18 cellular contexts compared by ENCODE assay signal in genomic region chr11:111967651-111968050, GRCh38. TPM values are rescaled to one million over a fixed set of nuclear protein-coding genes. Genes with fewer than 3 reads are reported as not detected.
DNase-seq lines count a peak whose midpoint lies in the region; ATAC-seq and TF ChIP-seq lines count a peak whose summit lies in the region.
"Had no signal": no experiment of that assay in that cellular context is flagged by ENCODE, and none has a peak within 500 bp of the region (broad histone marks: within the 10 kb centered on the region; RNA-seq: fewer than 3 reads in every experiment).

No MANE protein-coding gene starts in this region.

- H3K9me3 ChIP-seq in right atrium auricular region (no peaks in the 10 kb centered on the region), heart left ventricle (no peaks in the 10 kb centered on the region), left lung (no peaks in the 10 kb centered on the region), prostate gland (no peaks in the 10 kb centered on the region), gastrocnemius medialis (no peaks in the 10 kb centered on the region)

- WGBS in heart left ventricle, 4 donors, result 44 to 56% (median 50%) methylated on average over 6 of the region's 6 CpGs
- WGBS in prostate gland, result 84% methylated on average over 6 of the region's 6 CpGs

- TF ChIP-seq CTCF in right atrium auricular region (IDR thresholded peaks at IDR 0.05) (no peak), heart left ventricle (IDR thresholded peaks at IDR 0.05) (no peak), left lung (IDR thresholded peaks at IDR 0.05) (no peak), prostate gland (IDR thresholded peaks at IDR 0.05) (no peak), gastrocnemius medialis (IDR thresholded peaks at IDR 0.05 in 4 of 5, conservative IDR thresholded peaks at IDR 0.05 in 1 of 5) (no peak)

- no peak for TF ChIP-seq POLR2A in heart left ventricle (IDR thresholded peaks at IDR 0.05)
- no peak for TF ChIP-seq POLR2A in prostate gland (IDR thresholded peaks at IDR 0.05)
- no peak for TF ChIP-seq POLR2A in gastrocnemius medialis (IDR thresholded peaks at IDR 0.05)

- no peak overlapping the region for H3K27ac ChIP-seq in right atrium auricular region
- peak overlapping the region in 1 of 12 donors; percentile 6 for H3K27ac ChIP-seq in heart left ventricle
- no peak overlapping the region for H3K27ac ChIP-seq in left lung
- no peak overlapping the region for H3K27ac ChIP-seq in prostate gland
- H3K27ac ChIP-seq in gastrocnemius medialis, result no peak overlapping the region
- H3K27ac ChIP-seq: 22Rv1 had no signal

- no peaks in the 10 kb centered on the region for H3K4me1 ChIP-seq in right atrium auricular region
- peaks cover 0 to 20% (median 0%) of the 10 kb centered on the region in 12 donors for H3K4me1 ChIP-seq in heart left ventricle
- no peaks in the 10 kb centered on the region for H3K4me1 ChIP-seq in left lung
- no peaks in the 10 kb centered on the region for H3K4me1 ChIP-seq in prostate gland (replicated peaks)
- H3K4me1 ChIP-seq in gastrocnemius medialis, result peaks cover 0 to 3% of the 10 kb centered on the region in 2 donors

- no peaks in the 10 kb centered on the region for H3K36me3 ChIP-seq in right atrium auricular region
- H3K36me3 ChIP-seq in heart left ventricle, result peaks cover 0 to 26% (median 0%) of the 10 kb centered on the region in 9 donors
- H3K36me3 ChIP-seq in left lung, result no peaks in the 10 kb centered on the region
- no peaks in the 10 kb centered on the region for H3K36me3 ChIP-seq in prostate gland
- H3K36me3 ChIP-seq in gastrocnemius medialis, result no peaks in the 10 kb centered on the region

- H3K4me3 ChIP-seq in right atrium auricular region (no peak overlapping the region), heart left ventricle (no peak overlapping the region), left lung (no peak overlapping the region), prostate gland (no peak overlapping the region), gastrocnemius medialis (no peak overlapping the region)
- H3K4me3 ChIP-seq: GM23338 had no signal

- peak; percentile 27 for ATAC-seq in Right ventricle myocardium inferior
- ATAC-seq in heart left ventricle, result peak; percentile 56 to 83 (median 62)
- peak; percentile 50 for ATAC-seq in left lung
- no peak for ATAC-seq in gastrocnemius medialis
- ATAC-seq: CD8-positive, alpha-beta T cell; GM23338 had no signal

- in situ Hi-C loops in gastrocnemius medialis (cut with MboI; ENCODE audit: low sequenced_read_pairs in 4 of 4), result no loop called here

- H3K27me3 ChIP-seq in right atrium auricular region (no peaks in the 10 kb centered on the region), heart left ventricle (no peaks in the 10 kb centered on the region), left lung (no peaks in the 10 kb centered on the region), prostate gland (replicated peaks; ENCODE audit: insufficient read depth) (no peaks in the 10 kb centered on the region), gastrocnemius medialis (no peaks in the 10 kb centered on the region)

- DNase-seq in Right ventricle myocardium inferior (ENCODE audit: missing footprints) (no peak), right atrium auricular region (ENCODE audit: low spot score) (no peak), heart left ventricle (peak in 2 of 5 donors; percentile 29 to 38), left lung (no peak), NCI-H510A (lab: John Stamatoyannopoulos, UW) (no peak), prostate gland (ENCODE audit: low spot score) (no peak), gastrocnemius medialis (no peak)
- DNase-seq in effector CD8-positive, alpha-beta T cell (lab: John Stamatoyannopoulos, UW), result no peak
- DNase-seq: CD8-positive, alpha-beta T cell; COR-L47; DMS153; DMS79 treated with DMSO at 0.1 percent for 48 hours; EL; H7 had no signal

- intact Hi-C loops in Right ventricle myocardium inferior (cut with DNase I), result no loop called here
- intact Hi-C loops in heart left ventricle (cut with DNase I), result no loop called here
- intact Hi-C loops in left lung (cut with DNase I), result no loop called here
- intact Hi-C loops in prostate gland (cut with DNase I), result no loop called here
- intact Hi-C loops in gastrocnemius medialis (cut with DNase I; ENCODE audit: low total_unique reads), result no loop called here

RNA-seq across cellular contexts. Expression of gene DIXDC1, which starts 30.5 kb away (rescaled TPM):
- 20.7 TPM for total RNA-seq in Right ventricle myocardium inferior
- total RNA-seq in right atrium auricular region, result 10 to 100 TPM; 25.7 to 50.9 TPM
- 10 to 100 TPM; 15.0 to 34.9 (median 20.5) TPM for total RNA-seq in heart left ventricle
- polyA plus RNA-seq in heart left ventricle, result 10 to 100 TPM in 1 of 2 donors, 1 to 10 TPM in 1; 3.9 to 10.6 TPM
- 10 to 100 TPM; 10.9 to 11.1 TPM for total RNA-seq in left lung
- 10 to 100 TPM; 32.9 to 35.2 TPM for total RNA-seq in prostate gland
- total RNA-seq in gastrocnemius medialis, result 10 to 100 TPM in 1 of 4 donors, 1 to 10 TPM in 3; 1.9 to 10.4 (median 5.0) TPM

RNA-seq across cellular contexts. Expression of gene C11orf52, which starts 48.9 kb away (rescaled TPM):
- total RNA-seq in Right ventricle myocardium inferior, result 1.9 TPM
- total RNA-seq in right atrium auricular region, result 1 to 10 TPM; 1.5 to 8.3 TPM
- total RNA-seq in heart left ventricle, result 1 to 10 TPM in 8 of 9 donors, under 1 TPM in 1; 0.79 to 8.3 (median 2.0) TPM
- polyA plus RNA-seq in heart left ventricle, result 1 to 10 TPM; 2.3 to 2.9 TPM
- total RNA-seq in left lung, result 10 to 100 TPM in 1 of 2 donors, 1 to 10 TPM in 1; 6.2 to 15.6 TPM
- total RNA-seq in prostate gland, result 10 to 100 TPM; 13.2 to 31.5 TPM
- 10 to 100 TPM in 2 of 4 donors, 1 to 10 TPM in 2; 6.3 to 23.8 (median 11.9) TPM for total RNA-seq in gastrocnemius medialis
- total RNA-seq: CD8-positive, alpha-beta T cell had no signal
- polyA plus RNA-seq: CD14-positive monocyte had no signal

RNA-seq across cellular contexts. Expression of gene HSPB2, which starts 55.1 kb away (rescaled TPM):
- 43.7 TPM for total RNA-seq in Right ventricle myocardium inferior
- total RNA-seq in right atrium auricular region, result 10 to 100 TPM in 1 of 2 donors, 1 to 10 TPM in 1; 5.5 to 13.0 TPM
- total RNA-seq in heart left ventricle, result 10 to 100 TPM in 7 of 9 donors, 1 to 10 TPM in 2; 5.5 to 66.7 (median 20.9) TPM
- polyA plus RNA-seq in heart left ventricle, result 10 to 100 TPM; 59.8 to 67.9 TPM
- total RNA-seq in left lung, result 1 to 10 TPM; 3.7 to 4.6 TPM
- total RNA-seq in prostate gland, result under 1 TPM in 1 of 2 donors, not detected in 1; 0.85 TPM
- total RNA-seq in gastrocnemius medialis, result 1 to 10 TPM in 3 of 4 donors, under 1 TPM in 1; 0.41 to 4.6 (median 2.4) TPM
- total RNA-seq: A673; CD8-positive, alpha-beta T cell; H7 had no signal
- polyA plus RNA-seq: CD14-positive monocyte had no signal

RNA-seq across cellular contexts. Expression of gene CRYAB, which starts 56.1 kb away (rescaled TPM):
- total RNA-seq in Right ventricle myocardium inferior (7,453 TPM), right atrium auricular region (1,000 to 10,000 TPM; 2,961 to 3,608 TPM), heart left ventricle (over 10,000 TPM in 2 of 9 donors, 1,000 to 10,000 TPM in 7; 4,504 to 20,720 (median 7,991) TPM), left lung (10 to 100 TPM; 41.5 to 89.2 TPM), prostate gland (10 to 100 TPM; 59.0 to 80.1 TPM), gastrocnemius medialis (1,000 to 10,000 TPM in 2 of 4 donors, 100 to 1,000 TPM in 2; 763 to 2,291 (median 1,427) TPM)
- polyA plus RNA-seq in heart left ventricle, result over 10,000 TPM; 11,485 to 15,236 TPM
- total RNA-seq: CD8-positive, alpha-beta T cell had no signal
- polyA plus RNA-seq: CD14-positive monocyte had no signal

RNA-seq across cellular contexts. Expression of gene DLAT, which starts 57.6 kb away (rescaled TPM):
- total RNA-seq in Right ventricle myocardium inferior (157 TPM), right atrium auricular region (10 to 100 TPM; 58.5 to 98.1 TPM), heart left ventricle (100 to 1,000 TPM; 110 to 179 (median 160) TPM), left lung (10 to 100 TPM; 32.5 to 40.1 TPM), prostate gland (10 to 100 TPM; 19.9 to 21.2 TPM), gastrocnemius medialis (100 to 1,000 TPM in 1 of 4 donors, 10 to 100 TPM in 3; 60.1 to 117 (median 67.8) TPM)
- polyA plus RNA-seq in heart left ventricle, result 10 to 100 TPM; 48.7 to 98.3 TPM

Comparison
In these comparisons a context has a peak if more than half of its experiments do, and no peak if none do; other contexts are left out.
1. ATAC-seq: peak in Right ventricle myocardium inferior (single experiment), heart left ventricle (4 of 4) and left lung (single experiment); none in gastrocnemius medialis (0 of 2).